Comparison of ENCODE assay signal across 24 cellular contexts in the genomic region with DNA sequence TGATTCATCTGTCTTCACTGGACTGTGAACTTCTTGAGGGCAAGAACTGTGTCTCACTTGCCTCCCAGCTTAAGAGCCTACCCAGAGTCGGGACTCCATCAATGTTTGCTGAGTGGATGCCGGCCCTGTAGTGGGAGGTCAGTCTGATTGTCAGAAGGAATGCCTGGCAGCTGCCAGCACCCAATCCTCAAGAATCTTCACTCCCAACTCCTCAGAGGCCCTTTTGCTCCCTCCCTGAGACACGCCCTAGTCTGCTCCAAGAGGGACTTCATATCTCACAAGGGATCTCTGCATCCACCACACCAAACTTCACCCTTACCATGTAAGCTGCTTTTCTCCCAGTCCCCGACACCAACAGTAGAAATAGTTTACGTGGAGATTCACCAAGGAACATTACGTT. TPM values are rescaled to one million over a fixed set of nuclear protein-coding genes. Genes with fewer than 3 reads are reported as not detected.
A peak's percentile ranks its signal among the peaks of the same experiment; 100 is the strongest.
DNase-seq lines count a peak whose midpoint lies in the region; ATAC-seq and TF ChIP-seq lines count a peak whose summit lies in the region.
"Had no signal": no experiment of that assay in that cellular context is flagged by ENCODE, and none has a peak within 500 bp of the region (broad histone marks: within the 10 kb centered on the region; RNA-seq: fewer than 3 reads in every experiment).

No MANE protein-coding gene starts in this region.

- H3K4me2 ChIP-seq in HCT116 (ENCODE audit: low read length), result no peak overlapping the region
- H3K4me2 ChIP-seq: smooth muscle cell had no signal

- RAD21 ChIA-PET in HCT116 (lab: Charles Lee; ENCODE audit: low non-redundant PET in 1 of 2, low total read pairs in 2 of 2, uncharacterized antibody in 2 of 2, unreplicated experiment in 2 of 2), result no interaction called here

- TF ChIP-seq RAD21 in HCT116 (IDR thresholded peaks at IDR 0.05; ENCODE audit: low read depth), result no peak

- no peaks in the 10 kb centered on the region for H3K9me2 ChIP-seq in HCT116 (ENCODE audit: insufficient read depth)

- H3K36me3 ChIP-seq in HCT116 (ENCODE audit: control insufficient read depth in 1 of 2, insufficient read depth in 2 of 2, low read length in 2 of 2) (no peaks in the 10 kb centered on the region), left lung (no peaks in the 10 kb centered on the region), spleen (no peaks in the 10 kb centered on the region), gastrocnemius medialis (no peaks in the 10 kb centered on the region)
- H3K36me3 ChIP-seq: cardiac muscle cell, thoracic aorta had no signal

- H3K9me3 ChIP-seq in HCT116 (ENCODE audit: control insufficient read depth in 1 of 2, insufficient read depth in 1 of 2, low read depth in 1 of 2, low read length in 2 of 2), result no peaks in the 10 kb centered on the region
- H3K9me3 ChIP-seq in left lung, result no peaks in the 10 kb centered on the region
- H3K9me3 ChIP-seq in spleen, result no peaks in the 10 kb centered on the region
- H3K9me3 ChIP-seq in gastrocnemius medialis, result no peaks in the 10 kb centered on the region
- H3K9me3 ChIP-seq: thoracic aorta had no signal

- H3K27ac ChIP-seq in HCT116 (ENCODE audit: low read depth, low read length), result no peak overlapping the region
- H3K27ac ChIP-seq in left lung, result no peak overlapping the region
- H3K27ac ChIP-seq in spleen, result no peak overlapping the region
- no peak overlapping the region for H3K27ac ChIP-seq in gastrocnemius medialis
- H3K27ac ChIP-seq: cardiac muscle cell, SK-N-MC, thoracic aorta had no signal

- H3K4me1 ChIP-seq in HCT116 (ENCODE audit: control insufficient read depth in 1 of 2, insufficient read depth in 2 of 2, low read length in 2 of 2) (peaks cover 0 to 14% of the 10 kb centered on the region in 2 experiments; a peak in 1 of 4 replicates), left lung (no peaks in the 10 kb centered on the region), spleen (no peaks in the 10 kb centered on the region), gastrocnemius medialis (no peaks in the 10 kb centered on the region)

- H3K9ac ChIP-seq in HCT116 (ENCODE audit: low read length), result no peak overlapping the region

- no TSS peak for BruUV-seq in HCT116 (replicated peaks; lab: Mats Ljungman, UMichigan)

- H3K27me3 ChIP-seq in HCT116 (ENCODE audit: insufficient read depth, low read length) (no peaks in the 10 kb centered on the region), left lung (no peaks in the 10 kb centered on the region), spleen (replicated peaks in 1 of 7) (no peaks in the 10 kb centered on the region), gastrocnemius medialis (no peaks in the 10 kb centered on the region)
- H3K27me3 ChIP-seq: cardiac muscle cell had no signal

- WGBS in spleen, 5 donors, result 67 to 83% (median 71%) methylated on average over 6 of the region's 6 CpGs

- H2AFZ ChIP-seq in HCT116 (ENCODE audit: low read depth, low read length, poor library complexity, severe bottlenecking), result no peak overlapping the region

- intact Hi-C loops in HCT116 (cut with micrococcal nuclease), result no loop called here
- intact Hi-C loops in left lung (cut with DNase I), result no loop called here
- intact Hi-C loops in spleen (cut with DNase I; ENCODE audit: low total_unique reads), result no loop called here
- intact Hi-C loops in gastrocnemius medialis (cut with DNase I; ENCODE audit: low total_unique reads), result no loop called here

- no peaks in the 10 kb centered on the region for H4K20me1 ChIP-seq in HCT116 (ENCODE audit: insufficient read depth)

- in situ Hi-C loops in gastrocnemius medialis (cut with MboI; ENCODE audit: low sequenced_read_pairs in 4 of 4), result no loop called here

- H3K4me3 ChIP-seq in HCT116 (replicated peaks in 1 of 2; ENCODE audit: low read depth in 1 of 2, low read length in 2 of 2) (no peak overlapping the region), left lung (no peak overlapping the region), spleen (no peak overlapping the region), gastrocnemius medialis (no peak overlapping the region)
- H3K4me3 ChIP-seq: cardiac muscle cell, SK-N-MC, smooth muscle cell, thoracic aorta had no signal

- CTCF ChIA-PET in HCT116 (lab: Charles Lee), result no interaction called here

- H3K79me2 ChIP-seq in HCT116 (ENCODE audit: insufficient read depth, low read length), result no peaks in the 10 kb centered on the region

- peak; percentile 73 for ATAC-seq in HCT116
- peak; percentile 45 for ATAC-seq in left lung
- ATAC-seq in gastrocnemius medialis, result no peak
- ATAC-seq in GM18519 (IDR thresholded peaks at IDR 0.05; ENCODE audit: low FRiP score, unreplicated experiment), result no peak

- TF ChIP-seq CTCF in HCT116 (IDR thresholded peaks at IDR 0.05 in 2 of 3, conservative IDR thresholded peaks at IDR 0.05 in 1 of 3; ENCODE audit: borderline replicate concordance in 1 of 3, insufficient read depth in 1 of 3, low read depth in 2 of 3, low read length in 2 of 3) (no peak), left lung (IDR thresholded peaks at IDR 0.05) (no peak), spleen (IDR thresholded peaks at IDR 0.05 in 8 of 11, conservative IDR thresholded peaks at IDR 0.05 in 3 of 11) (no peak), gastrocnemius medialis (IDR thresholded peaks at IDR 0.05 in 4 of 5, conservative IDR thresholded peaks at IDR 0.05 in 1 of 5) (no peak)

- TF ChIP-seq POLR2A in HCT116 (IDR thresholded peaks at IDR 0.05; ENCODE audit: borderline replicate concordance, extremely low read depth, insufficient read depth, insufficient read length) (no peak), spleen (IDR thresholded peaks at IDR 0.05) (no peak), gastrocnemius medialis (IDR thresholded peaks at IDR 0.05) (no peak)

- POLR2A ChIA-PET in HCT116 (lab: Charles Lee), result interaction anchor here (3.8 kb wide), 1 partner anchor 16 kb away, joined by 22 read pairs; a partner anchor contains a TSS

- no peak for DNase-seq in HCT116 (ENCODE audit: low read depth, low spot score)
- DNase-seq in amniotic epithelial cell (ENCODE audit: low read depth), result peak; percentile 41
- no peak for DNase-seq in left lung
- peak; percentile 8 for DNase-seq in spleen
- DNase-seq in gastrocnemius medialis, result no peak
- DNase-seq in activated effector memory CD4-positive, alpha-beta T cell treated with anti-CD3 and anti-CD28 coated beads, Interleukin-2, amount 50 U/mL, for 16 hours, result no peak
- DNase-seq: activated CD4-positive, alpha-beta memory T cell treated with anti-CD3 and anti-CD28 coated beads, Interleukin-2, amount 10 ng/mL, durations not matched to agents 7 days and 5 days; activated CD4-positive, CD25-positive, alpha-beta regulatory T cell; activated gamma-delta T cell; CD8-positive, alpha-beta memory T cell; DMS53; glutamatergic neuron; NCI-H1105 treated with DMSO at 0.1 percent for 48 hours; NCI-H2081 treated with DMSO at 0.1 percent for 48 hours; NCI-H446 treated with DMSO at 0.1 percent for 48 hours; nucleus accumbens; stimulated activated CD4-positive, alpha-beta T cell treated with anti-CD3 and anti-CD28 coated beads, Interleukin-4, amount 100 ng/mL, for 24 hours; stimulated activated naive CD4-positive, alpha-beta T cell treated with Interleukin-2 at 50 U/mL for 16 hours; T1000 had no signal

TF ChIP-seq in HCT116, 20 proteins besides CTCF, POLR2A, EP300 and RAD21:
- TF ChIP-seq CEBPB (IDR thresholded peaks at IDR 0.05; ENCODE audit: low read depth), result no peak
- TF ChIP-seq EZH2phosphoT487 (IDR thresholded peaks at IDR 0.05; ENCODE audit: borderline replicate concordance), result no peak
- no peak for TF ChIP-seq JUND (IDR thresholded peaks at IDR 0.05)

RNA-seq across cellular contexts. Expression of a gene that starts 15.2 kb away (rescaled TPM):
- total RNA-seq in HCT116 (2021; ENCODE audit: unreplicated experiment), result 46.9 TPM
- 33.1 and 43.6 TPM in 2 replicates for polyA plus RNA-seq in HCT116 (2012)
- total RNA-seq in left lung, result 10 to 100 TPM; 40.6 to 48.8 TPM
- total RNA-seq in spleen, result 10 to 100 TPM; 36.9 to 58.5 (median 41.3) TPM
- 10 to 100 TPM in 1 of 3 donors, 1 to 10 TPM in 2; 7.8 to 12.2 (median 8.3) TPM for polyA plus RNA-seq in spleen
- 10 to 100 TPM in 3 of 4 donors, 1 to 10 TPM in 1; 8.1 to 19.9 (median 13.4) TPM for total RNA-seq in gastrocnemius medialis

Comparison
In these comparisons a context has a peak if more than half of its experiments do, and no peak if none do; other contexts are left out.
1. ATAC-seq: peak in HCT116 (single experiment) and left lung (single experiment); none in gastrocnemius medialis (0 of 2) and GM18519 (single experiment).
2. DNase-seq: peak in amniotic epithelial cell (single experiment) and spleen (single experiment); none in HCT116 (single experiment), left lung (0 of 2), gastrocnemius medialis (0 of 2) and activated effector memory CD4-positive, alpha-beta T cell treated with anti-CD3 and anti-CD28 coated beads, Interleukin-2, amount 50 U/mL, for 16 hours (single experiment).